Comparison of ENCODE assay signal across 19 cellular contexts in the genomic region with DNA sequence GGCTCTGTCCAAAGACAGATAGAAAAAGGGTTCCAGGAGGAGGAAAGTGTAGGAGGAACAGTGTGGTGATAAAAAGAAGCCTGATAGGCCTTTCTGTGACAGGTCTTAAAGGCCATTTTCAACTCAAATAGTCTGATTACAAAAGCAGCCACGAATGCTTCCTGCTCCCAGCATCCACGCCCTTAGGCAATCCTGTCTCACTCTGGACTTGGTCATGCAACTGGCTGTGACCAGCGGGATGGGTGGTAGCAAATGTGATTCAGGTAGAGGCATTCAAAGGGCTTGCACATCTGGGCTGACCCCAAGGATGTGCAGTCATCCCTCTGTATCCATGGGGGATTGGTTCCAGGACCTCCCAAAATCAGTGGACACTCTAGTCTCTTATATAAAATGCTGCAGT. TPM values are rescaled to one million over a fixed set of nuclear protein-coding genes. Genes with fewer than 3 reads are reported as not detected.
DNase-seq lines count a peak whose midpoint lies in the region; ATAC-seq and TF ChIP-seq lines count a peak whose summit lies in the region.
"Had no signal": no experiment of that assay in that cellular context is flagged by ENCODE, and none has a peak within 500 bp of the region (broad histone marks: within the 10 kb centered on the region; RNA-seq: fewer than 3 reads in every experiment).

No MANE protein-coding gene starts in this region.

- H3K4me1 ChIP-seq in ascending aorta (peaks cover 2 to 14% of the 10 kb centered on the region in 2 donors), SK-N-SH (ENCODE audit: control insufficient read depth in 1 of 2, insufficient read depth in 2 of 2, low read depth in 1 of 2, low read length in 1 of 2) (peaks cover 0 to 21% of the 10 kb centered on the region in 2 experiments; a peak in 2 of 4 replicates)

- H3K9me3 ChIP-seq in ascending aorta (no peaks in the 10 kb centered on the region), SK-N-SH (no peaks in the 10 kb centered on the region)
- H3K9me3 ChIP-seq: psoas muscle had no signal

- H3K79me2 ChIP-seq in SK-N-SH (ENCODE audit: insufficient read depth): no peaks in the 10 kb centered on the region

- H3K36me3 ChIP-seq in ascending aorta (no peaks in the 10 kb centered on the region), SK-N-SH (replicated peaks in 1 of 2; ENCODE audit: control insufficient read depth in 1 of 2, insufficient read depth in 2 of 2, low read length in 1 of 2) (no peaks in the 10 kb centered on the region)

- H2AFZ ChIP-seq in SK-N-SH (ENCODE audit: low read depth): no peak overlapping the region

- no peak for TF ChIP-seq EP300 in SK-N-SH (IDR thresholded peaks at IDR 0.05; ENCODE audit: borderline replicate concordance in 1 of 2, low read depth in 1 of 2, low read length in 1 of 2)

- CTCF ChIA-PET in SK-N-SH (lab: Yijun Ruan, JAX): no interaction called here

- H3K9me3 Mint-ChIP-seq in memory B cell: no peaks in the 10 kb centered on the region
- H3K9me3 Mint-ChIP-seq: activated T-cell treated with anti-CD3 and anti-CD28 coated beads, Interleukin-2, amount 50 U/mL, for 72 hours; central memory CD8-positive, alpha-beta T cell; naive thymus-derived CD4-positive, alpha-beta T cell had no signal

- H3K4me3 ChIP-seq in ascending aorta (no peak overlapping the region), SK-N-SH (ENCODE audit: low read depth in 2 of 2, low read length in 1 of 2) (no peak overlapping the region)
- H3K4me3 ChIP-seq: psoas muscle had no signal

- H3K9me2 ChIP-seq in SK-N-SH: no peaks in the 10 kb centered on the region

- DNase-seq in AG08395 (ENCODE audit: low spot score) (peak; percentile 24), HPDE6-E6E7 (ENCODE audit: extremely low spot score) (peak; percentile 48), ascending aorta (ENCODE audit: low spot score in 2 of 2) (no peak), memory B cell (ENCODE audit: low spot score in 2 of 2) (no peak), SK-N-SH (no peak), NCI-H2171 treated with DMSO at 0.1 percent for 48 hours (lab: John Stamatoyannopoulos, UW) (no peak), T-helper 2 cell (no peak)
- DNase-seq: activated CD4-positive, alpha-beta T cell treated with anti-CD3 and anti-CD28 coated beads for 48 hours; activated T-cell treated with anti-CD3 and anti-CD28 coated beads, Interleukin-2, amount 50 U/mL, for 72 hours; hypothalamus; naive thymus-derived CD4-positive, alpha-beta T cell; NCI-H1048; NCI-H2171; NK-92 treated with Interleukin-12 subunit alpha and Interleukin-12 subunit beta, amount 100 ng/mL, for 24 hours; psoas muscle; T-helper 9 cell had no signal

- POLR2A ChIA-PET in SK-N-SH (lab: Yijun Ruan, JAX): no interaction called here

- peak overlapping the region; percentile 52 for H3K27ac Mint-ChIP-seq in memory B cell
- H3K27ac Mint-ChIP-seq: activated T-cell treated with anti-CD3 and anti-CD28 coated beads, Interleukin-2, amount 50 U/mL, for 72 hours; naive thymus-derived CD4-positive, alpha-beta T cell had no signal

- no peak for ATAC-seq in memory B cell (ENCODE audit: low read depth)
- no peak for ATAC-seq in GM18517 (IDR thresholded peaks at IDR 0.05; ENCODE audit: unreplicated experiment)
- ATAC-seq: activated T-cell treated with anti-CD3 and anti-CD28 coated beads, Interleukin-2, amount 50 U/mL, for 72 hours; left lobe of liver; naive thymus-derived CD4-positive, alpha-beta T cell; psoas muscle had no signal

- peaks cover 17% of the 10 kb centered on the region for H3K36me3 Mint-ChIP-seq in memory B cell

- intact Hi-C loops in ascending aorta (cut with DNase I): no loop called here

- H3K27me3 Mint-ChIP-seq in memory B cell: no peaks in the 10 kb centered on the region
- H3K27me3 Mint-ChIP-seq: central memory CD8-positive, alpha-beta T cell; naive thymus-derived CD4-positive, alpha-beta T cell had no signal

- H3K4me3 Mint-ChIP-seq in memory B cell: no peak overlapping the region
- H3K4me3 Mint-ChIP-seq: activated T-cell treated with anti-CD3 and anti-CD28 coated beads, Interleukin-2, amount 50 U/mL, for 72 hours; central memory CD8-positive, alpha-beta T cell; naive thymus-derived CD4-positive, alpha-beta T cell had no signal

- H4K20me1 ChIP-seq in SK-N-SH (ENCODE audit: insufficient read depth): no peaks in the 10 kb centered on the region; the same call in 1 of the 2 replicates

- peaks cover 8% of the 10 kb centered on the region for H3K4me1 Mint-ChIP-seq in memory B cell

- no peak for TF ChIP-seq CTCF in ascending aorta (IDR thresholded peaks at IDR 0.05)
- TF ChIP-seq CTCF in SK-N-SH (IDR thresholded peaks at IDR 0.05): no peak

- H3K27ac ChIP-seq in ascending aorta: peak overlapping the region; percentile 76 to 78
- peak overlapping the region in 1 of 2 experiments; percentile 88; a peak in 1 of 4 replicates for H3K27ac ChIP-seq in SK-N-SH (ENCODE audit: low read depth in 2 of 2, low read length in 1 of 2)

- H3K4me2 ChIP-seq in SK-N-SH: no peak overlapping the region

- H3K9ac ChIP-seq in SK-N-SH: no peak overlapping the region

- H3F3A ChIP-seq in SK-N-SH (replicated peaks; ENCODE audit: insufficient read depth): peaks cover 23% of the 10 kb centered on the region

- 73% methylated on average over 3 of the region's 3 CpGs for WGBS in SK-N-SH (ENCODE audit: low lambda C conversion rate)

- H3K27me3 ChIP-seq in ascending aorta (no peaks in the 10 kb centered on the region), SK-N-SH (ENCODE audit: insufficient read depth) (no peaks in the 10 kb centered on the region)

- no peak for TF ChIP-seq RAD21 in SK-N-SH (IDR thresholded peaks at IDR 0.05; ENCODE audit: low read length)

TF ChIP-seq in SK-N-SH, 30 proteins besides CTCF, POLR2A, EP300 and RAD21:
- no peak for TF ChIP-seq RFX5 (IDR thresholded peaks at IDR 0.05; ENCODE audit: low read length)
- TF ChIP-seq NFIC (IDR thresholded peaks at IDR 0.05; ENCODE audit: borderline replicate concordance): no peak
- TF ChIP-seq, protein P1, sequence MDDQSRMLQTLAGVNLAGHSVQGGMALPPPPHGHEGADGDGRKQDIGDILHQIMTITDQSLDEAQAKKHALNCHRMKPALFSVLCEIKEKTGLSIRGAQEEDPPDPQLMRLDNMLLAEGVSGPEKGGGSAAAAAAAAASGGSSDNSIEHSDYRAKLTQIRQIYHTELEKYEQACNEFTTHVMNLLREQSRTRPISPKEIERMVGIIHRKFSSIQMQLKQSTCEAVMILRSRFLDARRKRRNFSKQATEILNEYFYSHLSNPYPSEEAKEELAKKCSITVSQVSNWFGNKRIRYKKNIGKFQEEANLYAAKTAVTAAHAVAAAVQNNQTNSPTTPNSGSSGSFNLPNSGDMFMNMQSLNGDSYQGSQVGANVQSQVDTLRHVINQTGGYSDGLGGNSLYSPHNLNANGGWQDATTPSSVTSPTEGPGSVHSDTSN (IDR thresholded peaks at IDR 0.05): no peak
- TF ChIP-seq, protein P2, sequence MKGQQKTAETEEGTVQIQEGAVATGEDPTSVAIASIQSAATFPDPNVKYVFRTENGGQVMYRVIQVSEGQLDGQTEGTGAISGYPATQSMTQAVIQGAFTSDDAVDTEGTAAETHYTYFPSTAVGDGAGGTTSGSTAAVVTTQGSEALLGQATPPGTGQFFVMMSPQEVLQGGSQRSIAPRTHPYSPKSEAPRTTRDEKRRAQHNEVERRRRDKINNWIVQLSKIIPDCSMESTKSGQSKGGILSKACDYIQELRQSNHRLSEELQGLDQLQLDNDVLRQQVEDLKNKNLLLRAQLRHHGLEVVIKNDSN (IDR thresholded peaks at IDR 0.05; ENCODE audit: borderline replicate concordance, low read depth): no peak
- TF ChIP-seq, protein P3, sequence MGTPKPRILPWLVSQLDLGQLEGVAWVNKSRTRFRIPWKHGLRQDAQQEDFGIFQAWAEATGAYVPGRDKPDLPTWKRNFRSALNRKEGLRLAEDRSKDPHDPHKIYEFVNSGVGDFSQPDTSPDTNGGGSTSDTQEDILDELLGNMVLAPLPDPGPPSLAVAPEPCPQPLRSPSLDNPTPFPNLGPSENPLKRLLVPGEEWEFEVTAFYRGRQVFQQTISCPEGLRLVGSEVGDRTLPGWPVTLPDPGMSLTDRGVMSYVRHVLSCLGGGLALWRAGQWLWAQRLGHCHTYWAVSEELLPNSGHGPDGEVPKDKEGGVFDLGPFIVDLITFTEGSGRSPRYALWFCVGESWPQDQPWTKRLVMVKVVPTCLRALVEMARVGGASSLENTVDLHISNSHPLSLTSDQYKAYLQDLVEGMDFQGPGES (IDR thresholded peaks at IDR 0.05; ENCODE audit: low read depth, low read length): no peak
- no peak for TF ChIP-seq TCF12 (IDR thresholded peaks at IDR 0.05)
- no peak for TF ChIP-seq SMC3 (IDR thresholded peaks at IDR 0.05; ENCODE audit: low read depth, low read length)

RNA-seq across cellular contexts. Expression of a gene that starts 14.4 kb away (rescaled TPM):
- 5.2 TPM for total RNA-seq in ascending aorta
- 2.0 and 2.7 TPM in 2 replicates for polyA plus RNA-seq in SK-N-SH (2012; rRNA removed)
- polyA plus RNA-seq in SK-N-SH (2012; cell fraction: cytosol; rRNA removed): 2.4 TPM in 2 replicates
- 2.4 and 6.8 TPM in 2 replicates for polyA plus RNA-seq in SK-N-SH (2012; cell fraction: nucleus; rRNA removed)

RNA-seq across cellular contexts. Expression of a gene that starts 59.2 kb away (rescaled TPM):
- total RNA-seq in ascending aorta: 9.8 TPM
- 3.1 and 3.7 TPM in 2 replicates for polyA plus RNA-seq in SK-N-SH (2012; rRNA removed)
- 5.2 and 6.0 TPM in 2 replicates for polyA plus RNA-seq in SK-N-SH (2012; cell fraction: cytosol; rRNA removed)
- polyA plus RNA-seq in SK-N-SH (2012; cell fraction: nucleus; rRNA removed): 1.6 and 2.5 TPM in 2 replicates

Comparison
In these comparisons a context has a peak if more than half of its experiments do, and no peak if none do; other contexts are left out.
1. DNase-seq: peak in AG08395 (single experiment) and HPDE6-E6E7 (single experiment); none in ascending aorta (0 of 2), memory B cell (0 of 2), SK-N-SH (single experiment), NCI-H2171 treated with DMSO at 0.1 percent for 48 hours (single experiment) and T-helper 2 cell (0 of 5).